Comparison of ENCODE assay signal across 8 cellular contexts in genomic region chr4:109433281-109434006, GRCh38. TPM values are rescaled to one million over a fixed set of nuclear protein-coding genes. Genes with fewer than 3 reads are reported as not detected.
DNase-seq lines count a peak whose midpoint lies in the region; ATAC-seq and TF ChIP-seq lines count a peak whose summit lies in the region.

TSS of gene SEC24B (plus strand) at chr4:109433815. CDS start at chr4:109433870, 55 bp downstream.

- H3K27me3 ChIP-seq in BE2C, result no peaks in the 10 kb centered on the region

- peak; percentile 49 for TF ChIP-seq CTCF in BE2C (IDR thresholded peaks at IDR 0.05; ENCODE audit: low read depth, low read length)
- TF ChIP-seq CTCF in lower leg skin (IDR thresholded peaks at IDR 0.05), result no peak

- H3K9me3 ChIP-seq in BE2C, result no peaks in the 10 kb centered on the region

- H3K4me1 ChIP-seq in BE2C, result no peaks in the 10 kb centered on the region; the same call in 1 of the 2 replicates

- intact Hi-C loops in lower leg skin (cut with DNase I; ENCODE audit: low total_unique reads), result loop anchor here (10.0 kb wide), 1 partner anchor 381 kb away; the partner anchor contains the start of gene GAR1

- peak within 1 kb of the TSS; percentile 89 for H3K4me3 ChIP-seq in BE2C (ENCODE audit: low read depth, low read length)
- peak within 1 kb of the TSS; percentile 70 for H3K4me3 ChIP-seq in lower leg skin (ENCODE audit: low read depth, poor library complexity, severe bottlenecking)

- peak; percentile 85 for ATAC-seq in HG03378 (IDR thresholded peaks at IDR 0.05; ENCODE audit: unreplicated experiment)

- peak; percentile 83 for DNase-seq in BE2C
- DNase-seq in NCI-H510A treated with DMSO at 0.1 percent for 48 hours (lab: John Stamatoyannopoulos, UW), result peak; percentile 69
- peak; percentile 78 to 83 for DNase-seq in activated CD4-positive, alpha-beta T cell treated with anti-CD3 and anti-CD28 coated beads, Interleukin-2, amount 50 U/mL, for 24 hours (ENCODE audit: low read depth in 1 of 2, low spot score in 1 of 2)
- DNase-seq in dermis blood vessel endothelial cell, result peak; percentile 89
- DNase-seq in lower leg skin (ENCODE audit: low spot score in 2 of 2), result peak; percentile 91 to 98
- DNase-seq in stimulated activated CD4-positive, alpha-beta T cell treated with anti-CD3 and anti-CD28 coated beads, TNF-alpha, amount 100 ng/mL, for 1 hour (ENCODE audit: low read depth in 3 of 3, low spot score in 1 of 3), result peak; percentile 59 to 75 (median 72)

- H3K36me3 ChIP-seq in BE2C, result no peaks in the 10 kb centered on the region

- 0 to 1% methylated on average over 32 to 37 of the region's 87 CpGs for WGBS in lower leg skin, 2 donors

- TF ChIP-seq POLR2A in GM19099 (IDR thresholded peaks at IDR 0.05; ENCODE audit: extremely low read depth, insufficient read length, low read depth) (peak; percentile 83), lower leg skin (IDR thresholded peaks at IDR 0.05) (no peak)

RNA-seq across cellular contexts. Expression of gene SEC24B, which starts in this region (rescaled TPM):
- 13.4 TPM for polyA plus RNA-seq in BE2C (2012; ENCODE audit: insufficient read depth, insufficient read length, low read depth)
- total RNA-seq in dermis blood vessel endothelial cell (15.1 and 24.2 TPM in 2 replicates), lower leg skin (10 to 100 TPM; 26.0 to 45.2 (median 37.3) TPM)

Comparison
In these comparisons a context has a peak if more than half of its experiments do, and no peak if none do; other contexts are left out.
1. Peak in every context shown above with its lines: DNase-seq, ATAC-seq and H3K4me3 ChIP-seq.